1 cellular context compared by ENCODE assay signal in the genomic region with DNA sequence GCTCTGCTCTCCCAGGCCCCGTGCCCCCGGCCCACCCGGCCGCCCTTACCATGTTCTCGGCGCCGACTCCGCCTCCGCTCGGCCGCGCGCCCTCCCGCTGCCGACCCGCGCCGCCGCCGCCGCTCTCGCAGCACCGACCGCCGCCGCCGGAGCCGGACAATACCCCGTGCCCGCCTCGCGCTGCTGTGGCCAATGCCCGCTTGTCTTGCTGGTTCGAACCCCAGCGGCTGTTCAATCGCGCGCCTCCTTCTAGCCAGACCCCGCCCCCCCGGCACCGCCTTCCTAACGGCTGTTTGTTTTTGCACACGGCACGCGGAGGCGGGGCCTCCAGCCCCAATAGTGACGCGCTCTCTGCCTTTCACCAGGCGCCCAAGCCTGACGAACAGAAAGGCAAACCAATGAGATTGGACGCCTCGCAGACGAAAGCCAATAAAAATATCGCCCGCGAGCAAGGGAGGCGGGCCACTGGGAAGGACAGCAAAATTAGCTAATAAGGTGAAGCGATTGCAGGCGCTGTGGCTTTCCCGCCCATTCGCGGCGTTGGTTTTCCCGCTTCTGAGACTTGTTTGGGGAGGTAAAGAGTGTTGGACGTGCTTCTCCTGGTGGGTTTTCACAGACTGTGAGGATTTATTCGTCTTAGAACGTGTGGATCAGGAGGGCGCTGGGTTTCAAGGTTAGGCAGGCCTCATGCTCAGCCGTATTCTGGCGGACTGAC.
TF ChIP-seq lines count a peak whose summit lies in the region.

A gene (minus strand): TSS at position 168 of the 715 bp plus-strand sequence. CDS start 116 bp downstream, at position 52.

TF ChIP-seq in HEK293, 187 proteins besides CTCF, POLR2A, EP300 and RAD21 (continued from another document and continues in another):
- TF ChIP-seq, protein P1, sequence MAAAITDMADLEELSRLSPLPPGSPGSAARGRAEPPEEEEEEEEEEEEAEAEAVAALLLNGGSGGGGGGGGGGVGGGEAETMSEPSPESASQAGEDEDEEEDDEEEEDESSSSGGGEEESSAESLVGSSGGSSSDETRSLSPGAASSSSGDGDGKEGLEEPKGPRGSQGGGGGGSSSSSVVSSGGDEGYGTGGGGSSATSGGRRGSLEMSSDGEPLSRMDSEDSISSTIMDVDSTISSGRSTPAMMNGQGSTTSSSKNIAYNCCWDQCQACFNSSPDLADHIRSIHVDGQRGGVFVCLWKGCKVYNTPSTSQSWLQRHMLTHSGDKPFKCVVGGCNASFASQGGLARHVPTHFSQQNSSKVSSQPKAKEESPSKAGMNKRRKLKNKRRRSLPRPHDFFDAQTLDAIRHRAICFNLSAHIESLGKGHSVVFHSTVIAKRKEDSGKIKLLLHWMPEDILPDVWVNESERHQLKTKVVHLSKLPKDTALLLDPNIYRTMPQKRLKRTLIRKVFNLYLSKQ (tag by site-specific recombination; IDR thresholded peaks at IDR 0.05; ENCODE audit: borderline replicate concordance), result no peak
- TF ChIP-seq ZNF558 (tag by site-specific recombination; IDR thresholded peaks at IDR 0.05) (0 out of 2 replicates have a peak, but pooled peaks have one; percentile 48), ZNF169 (tag by site-specific recombination; IDR thresholded peaks at IDR 0.05) (no peak), ZNF211 (tag by site-specific recombination; IDR thresholded peaks at IDR 0.05; ENCODE audit: low read depth) (no peak), TRIM28 (IDR thresholded peaks at IDR 0.05; ENCODE audit: borderline replicate concordance, low read length) (no peak), BCL11A (tag by site-specific recombination; IDR thresholded peaks at IDR 0.05; ENCODE audit: low read depth) (no peak), RBAK (tag by site-specific recombination; IDR thresholded peaks at IDR 0.05) (no peak), ZBTB48 (tag by site-specific recombination; IDR thresholded peaks at IDR 0.05) (no peak), ZNF792 (tag by site-specific recombination; IDR thresholded peaks at IDR 0.05) (no peak), ZSCAN16 (tag by site-specific recombination; IDR thresholded peaks at IDR 0.05) (no peak), ZNF514 (tag by site-specific recombination; IDR thresholded peaks at IDR 0.05) (no peak), ZFHX2 (tag by site-specific recombination; conservative IDR thresholded peaks at IDR 0.05) (no peak; the same call in 1 of the 2 replicates), ZNF157 (tag by site-specific recombination; IDR thresholded peaks at IDR 0.05) (no peak), ZNF600 (tag by site-specific recombination; IDR thresholded peaks at IDR 0.05) (no peak), ZNF521 (tag by site-specific recombination; IDR thresholded peaks at IDR 0.05) (no peak), SETDB1 (IDR thresholded peaks at IDR 0.05; ENCODE audit: insufficient read length, low read length) (no peak), ZBTB21 (tag by site-specific recombination; IDR thresholded peaks at IDR 0.05) (0 out of 2 replicates have a peak, but pooled peaks have one; percentile 25), ZNF549 (tag by site-specific recombination; IDR thresholded peaks at IDR 0.05) (no peak), ZNF843 (tag by site-specific recombination; IDR thresholded peaks at IDR 0.05) (peak; percentile 68), ZXDB (tag by site-specific recombination; IDR thresholded peaks at IDR 0.05) (peak; percentile 70), ZNF426 (tag by site-specific recombination; IDR thresholded peaks at IDR 0.05) (no peak), ZNF302 (tag by site-specific recombination; IDR thresholded peaks at IDR 0.05; ENCODE audit: low read depth) (no peak), ZNF404 (tag by site-specific recombination; IDR thresholded peaks at IDR 0.05) (no peak), ZNF292 (tag by site-specific recombination; IDR thresholded peaks at IDR 0.05; ENCODE audit: borderline replicate concordance, low read depth) (no peak), ZNF324 (tag by site-specific recombination; IDR thresholded peaks at IDR 0.05) (peak; percentile 70; the same call in 1 of the 2 replicates), ZNF510 (tag by site-specific recombination; IDR thresholded peaks at IDR 0.05; ENCODE audit: insufficient replicate concordance) (no peak), ZNF76 (tag by site-specific recombination; IDR thresholded peaks at IDR 0.05; ENCODE audit: borderline replicate concordance, low read depth) (peak; percentile 36; the same call in 1 of the 2 replicates), ZNF621 (tag by site-specific recombination; IDR thresholded peaks at IDR 0.05) (no peak), MEIS1 (CRISPR knock-in tag; IDR thresholded peaks at IDR 0.05; ENCODE audit: borderline replicate concordance) (no peak), ZNF626 (tag by site-specific recombination; IDR thresholded peaks at IDR 0.05) (no peak), ZNF747 (tag by site-specific recombination; IDR thresholded peaks at IDR 0.05) (no peak), REPIN1 (tag by site-specific recombination; IDR thresholded peaks at IDR 0.05; ENCODE audit: low read depth) (no peak), MYNN (tag by site-specific recombination; IDR thresholded peaks at IDR 0.05; ENCODE audit: borderline replicate concordance) (no peak), KLF9 (tag by site-specific recombination; IDR thresholded peaks at IDR 0.05; ENCODE audit: low read depth) (peak; percentile 90), ZNF530 (tag by site-specific recombination; IDR thresholded peaks at IDR 0.05; ENCODE audit: low read depth) (no peak), ZNF37A (tag by site-specific recombination; IDR thresholded peaks at IDR 0.05) (no peak; the same call in 1 of the 2 replicates), ZSCAN30 (tag by site-specific recombination; IDR thresholded peaks at IDR 0.05) (peak; percentile 14), ZFP41 (tag by site-specific recombination; IDR thresholded peaks at IDR 0.05; ENCODE audit: borderline replicate concordance) (no peak), HOXD13 (CRISPR knock-in tag; IDR thresholded peaks at IDR 0.05; ENCODE audit: borderline replicate concordance) (no peak), ZNF777 (tag by site-specific recombination; IDR thresholded peaks at IDR 0.05; ENCODE audit: borderline replicate concordance) (no peak)
- TF ChIP-seq, protein P2, sequence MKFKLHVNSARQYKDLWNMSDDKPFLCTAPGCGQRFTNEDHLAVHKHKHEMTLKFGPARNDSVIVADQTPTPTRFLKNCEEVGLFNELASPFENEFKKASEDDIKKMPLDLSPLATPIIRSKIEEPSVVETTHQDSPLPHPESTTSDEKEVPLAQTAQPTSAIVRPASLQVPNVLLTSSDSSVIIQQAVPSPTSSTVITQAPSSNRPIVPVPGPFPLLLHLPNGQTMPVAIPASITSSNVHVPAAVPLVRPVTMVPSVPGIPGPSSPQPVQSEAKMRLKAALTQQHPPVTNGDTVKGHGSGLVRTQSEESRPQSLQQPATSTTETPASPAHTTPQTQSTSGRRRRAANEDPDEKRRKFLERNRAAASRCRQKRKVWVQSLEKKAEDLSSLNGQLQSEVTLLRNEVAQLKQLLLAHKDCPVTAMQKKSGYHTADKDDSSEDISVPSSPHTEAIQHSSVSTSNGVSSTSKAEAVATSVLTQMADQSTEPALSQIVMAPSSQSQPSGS (tag by site-specific recombination; IDR thresholded peaks at IDR 0.05; ENCODE audit: low read depth), result peak; percentile 32; the same call in 1 of the 2 replicates
- TF ChIP-seq, protein P3, sequence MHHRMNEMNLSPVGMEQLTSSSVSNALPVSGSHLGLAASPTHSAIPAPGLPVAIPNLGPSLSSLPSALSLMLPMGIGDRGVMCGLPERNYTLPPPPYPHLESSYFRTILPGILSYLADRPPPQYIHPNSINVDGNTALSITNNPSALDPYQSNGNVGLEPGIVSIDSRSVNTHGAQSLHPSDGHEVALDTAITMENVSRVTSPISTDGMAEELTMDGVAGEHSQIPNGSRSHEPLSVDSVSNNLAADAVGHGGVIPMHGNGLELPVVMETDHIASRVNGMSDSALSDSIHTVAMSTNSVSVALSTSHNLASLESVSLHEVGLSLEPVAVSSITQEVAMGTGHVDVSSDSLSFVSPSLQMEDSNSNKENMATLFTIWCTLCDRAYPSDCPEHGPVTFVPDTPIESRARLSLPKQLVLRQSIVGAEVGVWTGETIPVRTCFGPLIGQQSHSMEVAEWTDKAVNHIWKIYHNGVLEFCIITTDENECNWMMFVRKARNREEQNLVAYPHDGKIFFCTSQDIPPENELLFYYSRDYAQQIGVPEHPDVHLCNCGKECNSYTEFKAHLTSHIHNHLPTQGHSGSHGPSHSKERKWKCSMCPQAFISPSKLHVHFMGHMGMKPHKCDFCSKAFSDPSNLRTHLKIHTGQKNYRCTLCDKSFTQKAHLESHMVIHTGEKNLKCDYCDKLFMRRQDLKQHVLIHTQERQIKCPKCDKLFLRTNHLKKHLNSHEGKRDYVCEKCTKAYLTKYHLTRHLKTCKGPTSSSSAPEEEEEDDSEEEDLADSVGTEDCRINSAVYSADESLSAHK (tag by site-specific recombination; IDR thresholded peaks at IDR 0.05), result peak; percentile 9; the same call in 1 of the 2 replicates
- TF ChIP-seq, protein P4, sequence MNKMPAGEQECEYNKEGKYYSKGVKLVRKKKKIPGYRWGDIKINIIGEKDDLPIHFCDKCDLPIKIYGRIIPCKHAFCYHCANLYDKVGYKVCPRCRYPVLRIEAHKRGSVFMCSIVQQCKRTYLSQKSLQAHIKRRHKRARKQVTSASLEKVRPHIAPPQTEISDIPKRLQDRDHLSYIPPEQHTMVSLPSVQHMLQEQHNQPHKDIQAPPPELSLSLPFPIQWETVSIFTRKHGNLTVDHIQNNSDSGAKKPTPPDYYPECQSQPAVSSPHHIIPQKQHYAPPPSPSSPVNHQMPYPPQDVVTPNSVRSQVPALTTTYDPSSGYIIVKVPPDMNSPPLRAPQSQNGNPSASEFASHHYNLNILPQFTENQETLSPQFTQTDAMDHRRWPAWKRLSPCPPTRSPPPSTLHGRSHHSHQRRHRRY (tag by site-specific recombination; IDR thresholded peaks at IDR 0.05), result no peak
- TF ChIP-seq, protein P5, sequence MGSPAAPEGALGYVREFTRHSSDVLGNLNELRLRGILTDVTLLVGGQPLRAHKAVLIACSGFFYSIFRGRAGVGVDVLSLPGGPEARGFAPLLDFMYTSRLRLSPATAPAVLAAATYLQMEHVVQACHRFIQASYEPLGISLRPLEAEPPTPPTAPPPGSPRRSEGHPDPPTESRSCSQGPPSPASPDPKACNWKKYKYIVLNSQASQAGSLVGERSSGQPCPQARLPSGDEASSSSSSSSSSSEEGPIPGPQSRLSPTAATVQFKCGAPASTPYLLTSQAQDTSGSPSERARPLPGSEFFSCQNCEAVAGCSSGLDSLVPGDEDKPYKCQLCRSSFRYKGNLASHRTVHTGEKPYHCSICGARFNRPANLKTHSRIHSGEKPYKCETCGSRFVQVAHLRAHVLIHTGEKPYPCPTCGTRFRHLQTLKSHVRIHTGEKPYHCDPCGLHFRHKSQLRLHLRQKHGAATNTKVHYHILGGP (tag by site-specific recombination; IDR thresholded peaks at IDR 0.05), result no peak
- TF ChIP-seq, protein P6, sequence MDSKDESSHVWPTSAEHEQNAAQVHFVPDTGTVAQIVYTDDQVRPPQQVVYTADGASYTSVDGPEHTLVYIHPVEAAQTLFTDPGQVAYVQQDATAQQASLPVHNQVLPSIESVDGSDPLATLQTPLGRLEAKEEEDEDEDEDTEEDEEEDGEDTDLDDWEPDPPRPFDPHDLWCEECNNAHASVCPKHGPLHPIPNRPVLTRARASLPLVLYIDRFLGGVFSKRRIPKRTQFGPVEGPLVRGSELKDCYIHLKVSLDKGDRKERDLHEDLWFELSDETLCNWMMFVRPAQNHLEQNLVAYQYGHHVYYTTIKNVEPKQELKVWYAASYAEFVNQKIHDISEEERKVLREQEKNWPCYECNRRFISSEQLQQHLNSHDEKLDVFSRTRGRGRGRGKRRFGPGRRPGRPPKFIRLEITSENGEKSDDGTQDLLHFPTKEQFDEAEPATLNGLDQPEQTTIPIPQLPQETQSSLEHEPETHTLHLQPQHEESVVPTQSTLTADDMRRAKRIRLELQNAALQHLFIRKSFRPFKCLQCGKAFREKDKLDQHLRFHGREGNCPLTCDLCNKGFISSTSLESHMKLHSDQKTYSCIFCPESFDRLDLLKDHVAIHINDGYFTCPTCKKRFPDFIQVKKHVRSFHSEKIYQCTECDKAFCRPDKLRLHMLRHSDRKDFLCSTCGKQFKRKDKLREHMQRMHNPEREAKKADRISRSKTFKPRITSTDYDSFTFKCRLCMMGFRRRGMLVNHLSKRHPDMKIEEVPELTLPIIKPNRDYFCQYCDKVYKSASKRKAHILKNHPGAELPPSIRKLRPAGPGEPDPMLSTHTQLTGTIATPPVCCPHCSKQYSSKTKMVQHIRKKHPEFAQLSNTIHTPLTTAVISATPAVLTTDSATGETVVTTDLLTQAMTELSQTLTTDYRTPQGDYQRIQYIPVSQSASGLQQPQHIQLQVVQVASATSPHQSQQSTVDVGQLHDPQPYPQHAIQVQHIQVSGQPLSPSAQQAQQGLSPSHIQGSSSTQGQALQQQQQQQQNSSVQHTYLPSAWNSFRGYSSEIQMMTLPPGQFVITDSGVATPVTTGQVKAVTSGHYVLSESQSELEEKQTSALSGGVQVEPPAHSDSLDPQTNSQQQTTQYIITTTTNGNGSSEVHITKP (tag by site-specific recombination; IDR thresholded peaks at IDR 0.05), result peak; percentile 32; the same call in 1 of the 2 replicates
- TF ChIP-seq, protein P7, sequence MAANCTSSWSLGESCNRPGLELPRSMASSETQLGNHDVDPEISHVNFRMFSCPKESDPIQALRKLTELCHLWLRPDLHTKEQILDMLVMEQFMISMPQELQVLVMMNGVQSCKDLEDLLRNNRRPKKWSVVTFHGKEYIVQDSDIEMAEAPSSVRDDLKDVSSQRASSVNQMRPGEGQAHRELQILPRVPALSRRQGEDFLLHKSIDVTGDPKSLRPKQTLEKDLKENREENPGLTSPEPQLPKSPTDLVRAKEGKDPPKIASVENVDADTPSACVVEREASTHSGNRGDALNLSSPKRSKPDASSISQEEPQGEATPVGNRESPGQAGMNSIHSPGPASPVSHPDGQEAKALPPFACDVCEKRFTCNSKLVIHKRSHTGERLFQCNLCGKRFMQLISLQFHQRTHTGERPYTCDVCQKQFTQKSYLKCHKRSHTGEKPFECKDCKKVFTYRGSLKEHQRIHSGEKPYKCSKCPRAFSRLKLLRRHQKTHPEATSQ (tag by site-specific recombination; IDR thresholded peaks at IDR 0.05), result no peak
